Comparison of ENCODE assay signal across 19 cellular contexts in the genomic region with DNA sequence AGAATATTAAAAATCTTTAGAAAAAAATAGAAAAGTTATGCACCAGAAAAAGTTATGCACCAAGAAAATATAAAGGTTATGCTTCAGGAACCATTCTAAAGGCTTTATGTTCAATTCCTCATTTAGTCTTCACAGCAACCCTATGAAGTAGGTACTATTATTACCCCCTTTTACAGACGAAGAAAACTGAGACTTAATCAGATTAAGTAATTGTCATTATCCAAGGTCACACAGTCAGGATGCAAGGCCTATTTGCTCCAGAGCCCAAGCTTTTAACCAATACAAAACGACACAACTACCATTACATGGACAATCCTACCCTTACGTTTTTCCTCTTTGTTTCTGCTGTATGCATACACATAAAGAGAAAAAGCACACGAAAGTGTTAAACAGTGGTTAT. TPM values are rescaled to one million over a fixed set of nuclear protein-coding genes. Genes with fewer than 3 reads are reported as not detected.
DNase-seq lines count a peak whose midpoint lies in the region; ATAC-seq and TF ChIP-seq lines count a peak whose summit lies in the region.
"Had no signal": no experiment of that assay in that cellular context is flagged by ENCODE, and none has a peak within 500 bp of the region (broad histone marks: within the 10 kb centered on the region; RNA-seq: fewer than 3 reads in every experiment).

No MANE protein-coding gene starts in this region.

- no peaks in the 10 kb centered on the region for H3K27me3 ChIP-seq in CD8-positive, alpha-beta memory T cell (ENCODE audit: insufficient read depth, low read length, poor library complexity, severe bottlenecking)
- H3K27me3 ChIP-seq in HUES6 (ENCODE audit: control insufficient read depth, insufficient read depth, low read length): no peaks in the 10 kb centered on the region
- H3K27me3 ChIP-seq in mesendoderm (ENCODE audit: insufficient read depth, low read length, poor library complexity): no peaks in the 10 kb centered on the region
- H3K27me3 ChIP-seq: BLaER1 had no signal

- H3K36me3 ChIP-seq in CD8-positive, alpha-beta memory T cell (ENCODE audit: insufficient read depth, low read length): no peaks in the 10 kb centered on the region
- H3K36me3 ChIP-seq in HUES6 (ENCODE audit: control insufficient read depth, insufficient read depth, low read length) (no peaks in the 10 kb centered on the region), mesendoderm (ENCODE audit: control insufficient read depth, insufficient read depth, low read length) (no peaks in the 10 kb centered on the region)

- H3K36me3 Mint-ChIP-seq in CD8-positive, alpha-beta memory T cell: peaks cover 0 to 15% (median 0%) of the 10 kb centered on the region in 3 donors
- peaks cover 16% of the 10 kb centered on the region for H3K36me3 Mint-ChIP-seq in activated B cell treated with CpG ODN at 0.5 μM for 24 hours (ENCODE audit: low read depth)

- peak overlapping the region; percentile 6 for H2AK5ac ChIP-seq in mesendoderm (ENCODE audit: low read length)

- POLR2A ChIA-PET in CD8-positive, alpha-beta memory T cell (lab: Charles Lee): no interaction called here
- POLR2A ChIA-PET in activated B cell treated with CpG ODN at 0.5 μM for 24 hours (lab: Charles Lee) (no interaction called here), HEK293T (lab: Yijun Ruan, JAX) (no interaction called here)

- peak overlapping the region; percentile 27 for H2BK15ac ChIP-seq in mesendoderm (replicated peaks; ENCODE audit: low read depth)

- H3K79me2 ChIP-seq in mesendoderm (ENCODE audit: control insufficient read depth, insufficient read depth, low read length): peaks cover 35% of the 10 kb centered on the region

- H3K79me1 ChIP-seq in mesendoderm (ENCODE audit: low read length): peaks cover 2% of the 10 kb centered on the region

- H3K9ac ChIP-seq in HUES6 (ENCODE audit: low read length) (no peak overlapping the region), mesendoderm (ENCODE audit: low read length) (no peak overlapping the region)
- H3K9ac ChIP-seq: BLaER1, SK-N-SH had no signal

- peak overlapping the region in 1 of 7 donors; percentile 65 for H3K4me3 Mint-ChIP-seq in CD8-positive, alpha-beta memory T cell
- peak overlapping the region; percentile 16 for H3K4me3 Mint-ChIP-seq in activated B cell treated with CpG ODN at 0.5 μM for 24 hours
- H3K4me3 Mint-ChIP-seq: CD8-positive, alpha-beta T cell had no signal

- H3K4me2 ChIP-seq in mesendoderm (ENCODE audit: low read length): no peak overlapping the region
- H3K4me2 ChIP-seq: A549, BLaER1, SK-N-SH had no signal

- no peak overlapping the region for H3K23ac ChIP-seq in mesendoderm (ENCODE audit: low read length)

- no peak overlapping the region for H3K56ac ChIP-seq in mesendoderm (ENCODE audit: low read length)

- no peak overlapping the region for H2BK5ac ChIP-seq in mesendoderm (ENCODE audit: low read length)

- peaks cover 0 to 2% of the 10 kb centered on the region in 2 donors for H3K27me3 Mint-ChIP-seq in CD8-positive, alpha-beta memory T cell
- H3K27me3 Mint-ChIP-seq in activated B cell treated with CpG ODN at 0.5 μM for 24 hours: no peaks in the 10 kb centered on the region
- H3K27me3 Mint-ChIP-seq: IgD-negative memory B cell had no signal

- no CpG with 5 or more reads among the region's 4 CpGs for WGBS in mesendoderm (ENCODE audit: extremely low coverage, insufficient coverage, low lambda C conversion rate)

- no peak overlapping the region for H4K5ac ChIP-seq in mesendoderm (ENCODE audit: low read length)

- no peak for DNase-seq in CD8-positive, alpha-beta memory T cell
- DNase-seq in activated B cell treated with CpG ODN at 0.5 μM for 24 hours (no peak), mesendoderm (no peak), HEK293T (ENCODE audit: extremely low spot score) (no peak), NCI-H2081 (lab: John Stamatoyannopoulos, UW) (no peak), SW 1271 (lab: John Stamatoyannopoulos, UW) (no peak)
- DNase-seq: CD8-positive, alpha-beta T cell; DMS53; EL; GOT3; NCI-H1105 treated with DMSO at 0.1 percent for 48 hours; NCI-H1694; NCI-H774; SHP77; SK-N-SH had no signal

- no peak overlapping the region for H2BK120ac ChIP-seq in mesendoderm (ENCODE audit: low read depth, low read length)

- no peak overlapping the region for H3K27ac ChIP-seq in CD8-positive, alpha-beta memory T cell (ENCODE audit: low read depth, low read length)
- H3K27ac ChIP-seq in HUES6 (ENCODE audit: low read depth, low read length): peak overlapping the region; percentile 48; the same call in 1 of the 2 replicates
- no peak overlapping the region for H3K27ac ChIP-seq in mesendoderm (ENCODE audit: low read depth, low read length)
- H3K27ac ChIP-seq: A549, BLaER1 had no signal

- no peak overlapping the region for H3K4ac ChIP-seq in mesendoderm (ENCODE audit: low read depth, low read length)

- peaks cover 24% of the 10 kb centered on the region for H3K4me1 ChIP-seq in CD8-positive, alpha-beta memory T cell (ENCODE audit: insufficient read depth, low read length)
- H3K4me1 ChIP-seq in HUES6 (ENCODE audit: control insufficient read depth, insufficient read depth, low read length): peaks cover 42% of the 10 kb centered on the region
- H3K4me1 ChIP-seq in mesendoderm (ENCODE audit: control insufficient read depth, low read depth, low read length): peaks cover 9% of the 10 kb centered on the region

- peak overlapping the region in 5 of 8 donors; percentile 13 to 73 (median 26) for H3K27ac Mint-ChIP-seq in CD8-positive, alpha-beta memory T cell
- no peak overlapping the region for H3K27ac Mint-ChIP-seq in activated B cell treated with CpG ODN at 0.5 μM for 24 hours
- H3K27ac Mint-ChIP-seq: CD8-positive, alpha-beta T cell had no signal

- TF ChIP-seq CTCF in activated B cell treated with CpG ODN at 0.5 μM for 24 hours (IDR thresholded peaks at IDR 0.05): no peak

- H3K9me3 ChIP-seq in CD8-positive, alpha-beta memory T cell (ENCODE audit: low read length): no peaks in the 10 kb centered on the region
- H3K9me3 ChIP-seq in HUES6 (ENCODE audit: control insufficient read depth, insufficient read depth, low read depth, low read length): no peaks in the 10 kb centered on the region
- H3K9me3 ChIP-seq: A549, BLaER1, SK-N-SH had no signal

- no peak overlapping the region for H4K8ac ChIP-seq in mesendoderm (ENCODE audit: low read depth, low read length)

- ATAC-seq in activated B cell treated with CpG ODN at 0.5 μM for 24 hours (ENCODE audit: low read depth): no peak
- ATAC-seq: A549; CD8-positive, alpha-beta T cell had no signal

- no peak overlapping the region for H3K4me3 ChIP-seq in CD8-positive, alpha-beta memory T cell (ENCODE audit: low read length)
- H3K4me3 ChIP-seq in HUES6 (ENCODE audit: low read depth, low read length) (no peak overlapping the region; the same call in 1 of the 2 replicates), mesendoderm (ENCODE audit: low read length) (no peak overlapping the region)
- H3K4me3 ChIP-seq: A549, BLaER1 had no signal

- peaks cover 42 to 72% (median 61%) of the 10 kb centered on the region in 3 donors for H3K4me1 Mint-ChIP-seq in CD8-positive, alpha-beta memory T cell
- peaks cover 51% of the 10 kb centered on the region for H3K4me1 Mint-ChIP-seq in activated B cell treated with CpG ODN at 0.5 μM for 24 hours

- H3K9me3 Mint-ChIP-seq in CD8-positive, alpha-beta memory T cell: no peaks in the 10 kb centered on the region
- H3K9me3 Mint-ChIP-seq in activated B cell treated with CpG ODN at 0.5 μM for 24 hours: no peaks in the 10 kb centered on the region
- H3K9me3 Mint-ChIP-seq: CD8-positive, alpha-beta T cell; IgD-negative memory B cell had no signal

- intact Hi-C loops in activated B cell treated with CpG ODN at 0.5 μM for 24 hours (cut with micrococcal nuclease): loop anchor here (10.0 kb wide), 2 partner anchors 1084 to 1544 kb away; a partner anchor contains a TSS

- CTCF ChIA-PET in CD8-positive, alpha-beta memory T cell (lab: Charles Lee): no interaction called here
- CTCF ChIA-PET in activated B cell treated with CpG ODN at 0.5 μM for 24 hours (lab: Charles Lee) (no interaction called here), HEK293T (lab: Yijun Ruan, JAX) (no interaction called here)

- no peak overlapping the region for H3K18ac ChIP-seq in mesendoderm (ENCODE audit: low read length)

TF ChIP-seq in HEK293T, 16 proteins besides CTCF, POLR2A, EP300 and RAD21:
- TF ChIP-seq BHLHE40 (IDR thresholded peaks at IDR 0.05; ENCODE audit: borderline replicate concordance) (no peak), SUZ12 (IDR thresholded peaks at IDR 0.05) (no peak), CTBP1 (IDR thresholded peaks at IDR 0.05; ENCODE audit: borderline replicate concordance) (no peak), SP1 (IDR thresholded peaks at IDR 0.05) (no peak), NFRKB (IDR thresholded peaks at IDR 0.05) (no peak), HDGF (IDR thresholded peaks at IDR 0.05; ENCODE audit: borderline replicate concordance) (no peak), TARDBP (IDR thresholded peaks at IDR 0.05) (no peak), ELF4 (IDR thresholded peaks at IDR 0.05) (no peak), ARNT (IDR thresholded peaks at IDR 0.05) (no peak), ZNF384 (IDR thresholded peaks at IDR 0.05) (no peak), FOXM1 (IDR thresholded peaks at IDR 0.05; ENCODE audit: borderline replicate concordance) (no peak)

RNA-seq across cellular contexts. Expression of a gene that starts 5.0 kb away (rescaled TPM):
- 10 to 100 TPM; 20.7 to 22.4 TPM for total RNA-seq in CD8-positive, alpha-beta memory T cell
- polyA plus RNA-seq in CD8-positive, alpha-beta memory T cell: 10.6 TPM
- total RNA-seq in activated B cell treated with CpG ODN at 0.5 μM for 24 hours: 52.1 and 53.1 TPM in 2 replicates
- polyA plus RNA-seq in mesendoderm (2013, experiment 1 of 2): 7.5 TPM
- polyA plus RNA-seq in mesendoderm (2013, experiment 2 of 2): 6.7 TPM
